ENCODE assay signal across 12 cellular contexts in the genomic region with DNA sequence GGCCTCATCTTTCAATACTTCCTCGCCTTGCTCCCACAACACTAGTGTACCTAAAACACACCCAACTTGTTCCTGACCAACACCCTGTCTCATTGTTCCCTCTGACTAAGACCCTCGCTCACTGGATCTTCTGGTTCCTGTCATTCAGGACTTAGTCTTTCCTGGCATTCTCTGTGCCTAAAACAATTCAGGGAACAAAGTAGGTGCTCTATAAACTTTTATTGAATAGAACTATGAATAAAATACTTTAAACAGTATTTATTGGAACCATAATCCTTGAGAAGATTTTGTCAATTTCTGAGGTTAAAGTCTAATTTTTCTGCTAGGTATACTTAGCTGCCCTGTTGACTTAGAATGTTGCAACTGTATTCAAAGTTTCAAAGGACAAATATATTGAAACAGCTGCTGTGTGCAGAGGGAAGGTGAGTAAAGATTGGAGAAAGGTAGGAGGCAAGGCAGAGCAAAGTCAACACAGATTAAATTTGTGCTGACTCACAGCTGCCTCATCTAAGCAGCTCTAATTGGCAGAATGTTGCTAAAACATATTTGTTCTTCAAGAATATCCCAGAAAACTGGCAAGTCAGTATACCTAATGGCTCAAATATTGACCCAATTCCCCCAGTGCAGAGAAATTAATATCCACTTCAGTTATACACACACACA. TPM values are rescaled to one million over a fixed set of nuclear protein-coding genes. Genes with fewer than 3 reads are reported as not detected.
DNase-seq lines count a peak whose midpoint lies in the region; ATAC-seq, FAIRE-seq and TF ChIP-seq lines count a peak whose summit lies in the region.
"Had no signal": no experiment of that assay in that cellular context is flagged by ENCODE, and none has a peak within 500 bp of the region (broad histone marks: within the 10 kb centered on the region; RNA-seq: fewer than 3 reads in every experiment).

No MANE protein-coding gene starts in this region.

- no peak for FAIRE-seq in small intestine (lab: Jason Lieb, UNC)

- no peak overlapping the region for H3K4me3 ChIP-seq in PC-9
- H3K4me3 ChIP-seq in small intestine (ENCODE audit: low read depth in 1 of 2, low read length in 2 of 2): no peak overlapping the region
- H3K4me3 ChIP-seq in left ventricle myocardium inferior: no peak overlapping the region
- H3K4me3 ChIP-seq: skin epidermis had no signal

- ATAC-seq in GM21737 (IDR thresholded peaks at IDR 0.05; ENCODE audit: unreplicated experiment): no peak

- no peaks in the 10 kb centered on the region for H3K79me2 ChIP-seq in PC-9 (ENCODE audit: low read depth)

- no peaks in the 10 kb centered on the region for H4K20me1 ChIP-seq in PC-9 (ENCODE audit: insufficient read depth)

- TF ChIP-seq CTCF in PC-9 (conservative IDR thresholded peaks at IDR 0.05): no peak
- TF ChIP-seq CTCF in left ventricle myocardium inferior (IDR thresholded peaks at IDR 0.05; ENCODE audit: borderline replicate concordance): no peak

- no peaks in the 10 kb centered on the region for H3K27me3 ChIP-seq in PC-9 (ENCODE audit: insufficient read depth, low read depth)
- H3K27me3 ChIP-seq in small intestine (ENCODE audit: control insufficient read depth in 2 of 2, insufficient read depth in 2 of 2, low read length in 2 of 2): no peaks in the 10 kb centered on the region
- H3K27me3 ChIP-seq in left ventricle myocardium inferior (ENCODE audit: low read depth): no peaks in the 10 kb centered on the region

- BruUV-seq in PC-9 (replicated peaks; lab: Mats Ljungman, UMichigan): no TSS peak

- no peak overlapping the region for H2AFZ ChIP-seq in PC-9

- peak overlapping the region; percentile 54 for H3K4me2 ChIP-seq in PC-9

- no peaks in the 10 kb centered on the region for H3K9me2 ChIP-seq in PC-9 (ENCODE audit: insufficient read depth)

- peaks cover 17% of the 10 kb centered on the region for H3F3A ChIP-seq in PC-9 (ENCODE audit: insufficient read depth, low read depth)

- H3K4me1 ChIP-seq in PC-9 (replicated peaks; ENCODE audit: insufficient read depth) (peaks cover 34% of the 10 kb centered on the region), small intestine (ENCODE audit: control insufficient read depth in 2 of 2, insufficient read depth in 1 of 2, low read depth in 1 of 2, low read length in 1 of 2) (peaks cover 0 to 2% of the 10 kb centered on the region in 2 donors), left ventricle myocardium inferior (no peaks in the 10 kb centered on the region)

- 21 to 51% (median 48%) methylated on average over 2 of the region's 2 CpGs for WGBS in small intestine, 3 donors

- intact Hi-C loops in PC-9 (cut with micrococcal nuclease; ENCODE audit: unreplicated experiment): loop anchor here (10.0 kb wide), 1 partner anchor 89 kb away; no protein-coding TSS in a partner anchor
- intact Hi-C loops in left ventricle myocardium inferior (cut with micrococcal nuclease): no loop called here

- H3K9me3 ChIP-seq in PC-9 (ENCODE audit: insufficient read depth, low read depth): no peaks in the 10 kb centered on the region; the same call in 1 of the 2 replicates
- no peaks in the 10 kb centered on the region for H3K9me3 ChIP-seq in small intestine (ENCODE audit: control insufficient read depth, low read depth)
- H3K9me3 ChIP-seq in left ventricle myocardium inferior (replicated peaks): no peaks in the 10 kb centered on the region

- H3K36me3 ChIP-seq in PC-9 (ENCODE audit: low read depth) (no peaks in the 10 kb centered on the region), small intestine (ENCODE audit: control insufficient read depth in 2 of 2, insufficient read depth in 2 of 2, low read length in 2 of 2) (no peaks in the 10 kb centered on the region), left ventricle myocardium inferior (no peaks in the 10 kb centered on the region)

- H3K27ac ChIP-seq in PC-9 (peak overlapping the region; percentile 89), small intestine (ENCODE audit: low read depth in 1 of 2, low read length in 1 of 2) (peak overlapping the region; percentile 72 to 90), left ventricle myocardium inferior (replicated peaks) (no peak overlapping the region)

- CTCF ChIA-PET in PC-9 (lab: Charles Lee): no interaction called here

- DNase-seq in LHCN-M2 (ENCODE audit: low read depth): peak; percentile 23
- DNase-seq in PC-9: peak; percentile 4 to 84
- DNase-seq in fibroblast of gingiva (ENCODE audit: low read depth): peak; percentile 22
- peak; percentile 97 for DNase-seq in small intestine
- DNase-seq in activated CD8-positive, alpha-beta memory T cell treated with anti-CD3 and anti-CD28 coated beads for 24 hours: no peak
- DNase-seq in NCI-H2227 (lab: John Stamatoyannopoulos, UW; ENCODE audit: unreplicated experiment): no peak
- no peak for DNase-seq in left ventricle myocardium inferior
- DNase-seq: stimulated activated naive CD4-positive, alpha-beta T cell; T-helper 2 cell had no signal

- POLR2A ChIA-PET in PC-9 (lab: Charles Lee; ENCODE audit: unreplicated experiment): no interaction called here

RNA-seq across cellular contexts. Expression of a gene that starts 37.6 kb away (rescaled TPM):
- total RNA-seq in LHCN-M2 (2014; rRNA removed): not detected in 2 replicates
- polyA plus RNA-seq in LHCN-M2 (2012): not detected
- not detected in 2 replicates for total RNA-seq in PC-9 (2021)
- polyA plus RNA-seq in small intestine: 10 to 100 TPM; 21.5 to 88.6 (median 24.3) TPM
- total RNA-seq in left ventricle myocardium inferior: not detected
- total RNA-seq: dermis microvascular lymphatic vessel endothelial cell had no signal

RNA-seq across cellular contexts. Expression of a gene that starts 54.7 kb away (rescaled TPM):
- total RNA-seq in LHCN-M2 (2014; rRNA removed) (49.8 and 50.6 TPM in 2 replicates), PC-9 (2021) (48.9 and 75.2 TPM in 2 replicates), left ventricle myocardium inferior (10.9 TPM)
- polyA plus RNA-seq in LHCN-M2 (2012): 30.5 TPM
- 10 to 100 TPM; 26.7 to 39.2 (median 34.2) TPM for polyA plus RNA-seq in small intestine

Comparison
In these comparisons a context has a peak if more than half of its experiments do, and no peak if none do; other contexts are left out.
1. DNase-seq: peak in LHCN-M2 (single experiment), PC-9 (2 of 2), fibroblast of gingiva (single experiment) and small intestine (single experiment); none in activated CD8-positive, alpha-beta memory T cell treated with anti-CD3 and anti-CD28 coated beads for 24 hours (single experiment), NCI-H2227 (single experiment) and left ventricle myocardium inferior (single experiment).